1 cellular context compared by ENCODE assay signal in genomic region chr11:8613036-8613435, GRCh38.
TF ChIP-seq lines count a peak whose summit lies in the region.

No MANE protein-coding gene starts in this region.

TF ChIP-seq in GM23338, 12 proteins besides CTCF, POLR2A, EP300 and RAD21 (continued from another document):
- TF ChIP-seq ETS1 (IDR thresholded peaks at IDR 0.05) (no peak), REST (IDR thresholded peaks at IDR 0.05; ENCODE audit: unreplicated experiment) (no peak)
